In genomic region chr15:27668471-27669220, GRCh38 we compare ENCODE assay signal across 30 cellular contexts.
"Had no signal": no experiment of that assay in that cellular context is flagged by ENCODE, and none has a peak within 500 bp of the region (broad histone marks: within the 10 kb centered on the region; RNA-seq: fewer than 3 reads in every experiment).

No MANE protein-coding gene starts in this region.

- ATAC-seq: left colon; left lung; lower lobe of right lung; naive thymus-derived CD8-positive, alpha-beta T cell; right cardiac atrium; stimulated activated memory B cell treated with anti-CD40 and anti-IgM and Interleukin-4, amounts not matched to agents 10 μg/mL and 1 μg/mL and 100 μg/mL, for 72 hours; stimulated activated naive CD8-positive, alpha-beta T cell treated with anti-CD3 and anti-CD28 coated beads, Interleukin-15, amount 100 ng/mL, for 72 hours had no signal

- H3K27me3 ChIP-seq: left lung, sigmoid colon, spleen, testis, thyroid gland, transverse colon, upper lobe of left lung had no signal

- H3K9me3 Mint-ChIP-seq: nephron; neural crest cell; stimulated activated naive CD8-positive, alpha-beta T cell treated with anti-CD3 and anti-CD28 coated beads, Interleukin-15, amount 100 ng/mL, for 72 hours had no signal

- H3K27ac Mint-ChIP-seq: naive thymus-derived CD8-positive, alpha-beta T cell; progenitor cell of endocrine pancreas; stimulated activated memory B cell treated with anti-CD40 and anti-IgM and Interleukin-4, amounts not matched to agents 10 μg/mL and 1 μg/mL and 100 μg/mL, for 72 hours; stimulated activated naive CD8-positive, alpha-beta T cell treated with anti-CD3 and anti-CD28 coated beads, Interleukin-15, amount 100 ng/mL, for 72 hours had no signal

- H3K27me3 Mint-ChIP-seq: progenitor cell of endocrine pancreas; stimulated activated memory B cell treated with anti-CD40 and anti-IgM and Interleukin-4, amounts not matched to agents 10 μg/mL and 1 μg/mL and 100 μg/mL, for 72 hours; stimulated activated naive CD8-positive, alpha-beta T cell treated with anti-CD3 and anti-CD28 coated beads, Interleukin-15, amount 100 ng/mL, for 72 hours had no signal

- H3K36me3 Mint-ChIP-seq: naive thymus-derived CD8-positive, alpha-beta T cell; stimulated activated memory B cell treated with anti-CD40 and anti-IgM and Interleukin-4, amounts not matched to agents 10 μg/mL and 1 μg/mL and 100 μg/mL, for 72 hours had no signal

- H3K36me3 ChIP-seq: left lung, lower lobe of right lung, sigmoid colon, spleen, thyroid gland, transverse colon, upper lobe of left lung had no signal

- H3K27ac ChIP-seq: left lung, lower lobe of right lung, parathyroid adenoma, sigmoid colon, spleen, testis, thyroid gland, transverse colon, upper lobe of left lung had no signal

- H3K4me1 Mint-ChIP-seq: naive thymus-derived CD8-positive, alpha-beta T cell; stimulated activated memory B cell treated with anti-CD40 and anti-IgM and Interleukin-4, amounts not matched to agents 10 μg/mL and 1 μg/mL and 100 μg/mL, for 72 hours; stimulated activated naive CD8-positive, alpha-beta T cell treated with anti-CD3 and anti-CD28 coated beads, Interleukin-15, amount 100 ng/mL, for 72 hours had no signal

- DNase-seq: hippocampal formation; kidney glomerular epithelial cell; left colon; left lung; lower lobe of right lung; mammary epithelial cell; mesenchymal stem cell; naive thymus-derived CD8-positive, alpha-beta T cell; nucleus accumbens; retina; right cardiac atrium; sigmoid colon; small intestine; spleen; stimulated activated CD4-positive, alpha-beta T cell treated with anti-CD3 and anti-CD28 coated beads, Interleukin-1b, Interleukin-23, amount 100 ng/mL, for 48 hours; stimulated activated CD4-positive, alpha-beta T cell treated with anti-CD3 and anti-CD28 coated beads, Interleukin-2, amount 100 ng/mL, for 48 hours; stimulated activated CD4-positive, alpha-beta T cell treated with anti-CD3 and anti-CD28 coated beads, Interleukin-4, amount 100 ng/mL, for 4 hours; stimulated activated CD8-positive, alpha-beta memory T cell treated with anti-CD3 and anti-CD28 coated beads, Interleukin-4, amount 100 ng/mL, for 48 hours; stimulated activated naive CD4-positive, alpha-beta T cell treated with Interleukin-2 at 50 U/mL for 16 hours; stimulated activated naive CD8-positive, alpha-beta T cell treated with anti-CD3 and anti-CD28 coated beads, Interleukin-15, amount 100 ng/mL, for 72 hours; substantia nigra; testis; thyroid gland; transverse colon; upper lobe of left lung had no signal

- H3K4me3 Mint-ChIP-seq: naive thymus-derived CD8-positive, alpha-beta T cell; nephron; neural crest cell; stimulated activated memory B cell treated with anti-CD40 and anti-IgM and Interleukin-4, amounts not matched to agents 10 μg/mL and 1 μg/mL and 100 μg/mL, for 72 hours; stimulated activated naive CD8-positive, alpha-beta T cell treated with anti-CD3 and anti-CD28 coated beads, Interleukin-15, amount 100 ng/mL, for 72 hours had no signal

- H3K4me3 ChIP-seq: left lung, lower lobe of right lung, sigmoid colon, spleen, testis, thyroid gland, transverse colon, upper lobe of left lung had no signal

- H3K4me1 ChIP-seq: left lung, lower lobe of right lung, parathyroid adenoma, testis, thyroid gland, upper lobe of left lung had no signal

- H3K9me3 ChIP-seq: lower lobe of right lung, sigmoid colon, testis, thyroid gland, transverse colon, upper lobe of left lung had no signal
